ENCODE assay signal across 15 cellular contexts in the genomic region with DNA sequence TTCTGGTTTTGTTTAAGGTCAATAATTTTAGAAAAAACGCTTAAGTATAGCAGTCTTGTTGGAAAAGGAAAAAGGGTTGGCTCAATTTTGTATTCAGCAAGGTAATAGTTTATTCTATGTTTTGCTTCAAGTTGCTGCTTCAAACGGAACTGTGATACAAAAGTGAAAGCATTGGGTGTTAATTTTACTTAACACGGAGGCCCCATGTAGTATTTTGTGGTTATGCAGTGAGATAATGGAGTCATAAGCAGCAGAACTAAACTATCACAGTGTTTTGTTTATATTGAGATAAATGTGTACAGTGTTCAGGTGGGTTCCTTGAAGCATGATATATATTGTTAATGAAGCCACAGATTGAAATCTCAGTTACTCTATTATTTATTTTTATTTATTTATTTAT.
DNase-seq lines count a peak whose midpoint lies in the region; ATAC-seq and TF ChIP-seq lines count a peak whose summit lies in the region.
"Had no signal": no experiment of that assay in that cellular context is flagged by ENCODE, and none has a peak within 500 bp of the region (broad histone marks: within the 10 kb centered on the region; RNA-seq: fewer than 3 reads in every experiment).

No MANE protein-coding gene starts in this region.

- H3K9me3 Mint-ChIP-seq in activated T-helper 17 cell treated with anti-CD3 and anti-CD28 coated beads, Interleukin-2, amount 50 U/mL, for 72 hours = no peaks in the 10 kb centered on the region
- peaks cover 4% of the 10 kb centered on the region for H3K9me3 Mint-ChIP-seq in activated CD4-positive, alpha-beta T cell treated with anti-CD3 and anti-CD28 coated beads, Interleukin-2, amount 10 ng/mL, durations not matched to agents 24 days and 14 days
- H3K9me3 Mint-ChIP-seq in nephron progenitor cell = no peaks in the 10 kb centered on the region
- H3K9me3 Mint-ChIP-seq: activated CD4-positive, alpha-beta memory T cell treated with anti-CD3 and anti-CD28 coated beads, Interleukin-2, amount 10 ng/mL, durations not matched to agents 7 days and 5 days; CD4-positive, alpha-beta memory T cell had no signal

- no peaks in the 10 kb centered on the region for H3K9me3 ChIP-seq in lower lobe of right lung
- H3K9me3 ChIP-seq: gastroesophageal sphincter, left lung, pancreas had no signal

- no peak overlapping the region for H3K27ac ChIP-seq in lower lobe of right lung
- H3K27ac ChIP-seq: gastroesophageal sphincter, left lung, pancreas had no signal

- H3K27me3 Mint-ChIP-seq in activated T-helper 17 cell treated with anti-CD3 and anti-CD28 coated beads, Interleukin-2, amount 50 U/mL, for 72 hours = no peaks in the 10 kb centered on the region
- no peaks in the 10 kb centered on the region for H3K27me3 Mint-ChIP-seq in activated CD4-positive, alpha-beta T cell treated with anti-CD3 and anti-CD28 coated beads, Interleukin-2, amount 10 ng/mL, durations not matched to agents 24 days and 14 days
- peaks cover 4% of the 10 kb centered on the region for H3K27me3 Mint-ChIP-seq in nephron progenitor cell (ENCODE audit: low read depth, poor library complexity)
- H3K27me3 Mint-ChIP-seq: activated CD4-positive, alpha-beta memory T cell treated with anti-CD3 and anti-CD28 coated beads, Interleukin-2, amount 10 ng/mL, durations not matched to agents 7 days and 5 days; CD4-positive, alpha-beta memory T cell had no signal

- no peaks in the 10 kb centered on the region for H3K27me3 ChIP-seq in lower lobe of right lung (ENCODE audit: low read depth)
- H3K27me3 ChIP-seq: gastroesophageal sphincter, left lung, pancreas had no signal

- H3K4me3 Mint-ChIP-seq in activated T-helper 17 cell treated with anti-CD3 and anti-CD28 coated beads, Interleukin-2, amount 50 U/mL, for 72 hours = no peak overlapping the region
- no peak overlapping the region for H3K4me3 Mint-ChIP-seq in activated CD4-positive, alpha-beta T cell treated with anti-CD3 and anti-CD28 coated beads, Interleukin-2, amount 10 ng/mL, durations not matched to agents 24 days and 14 days
- no peak overlapping the region for H3K4me3 Mint-ChIP-seq in nephron progenitor cell
- H3K4me3 Mint-ChIP-seq: activated CD4-positive, alpha-beta memory T cell treated with anti-CD3 and anti-CD28 coated beads, Interleukin-2, amount 10 ng/mL, durations not matched to agents 7 days and 5 days had no signal

- DNase-seq in lower lobe of right lung (no peak), nephron progenitor cell (no peak), SIG-M5 (lab: John Stamatoyannopoulos, UW) (no peak)
- no peak for DNase-seq in activated CD4-positive, alpha-beta T cell treated with anti-CD3 and anti-CD28 coated beads, Interleukin-2, amount 10 ng/mL, durations not matched to agents 24 days and 14 days
- DNase-seq: activated CD4-positive, alpha-beta memory T cell treated with anti-CD3 and anti-CD28 coated beads, Interleukin-2, amount 10 ng/mL, durations not matched to agents 7 days and 5 days; CD4-positive, alpha-beta memory T cell; left lung; NK-92 treated with Interleukin-12 subunit alpha and Interleukin-12 subunit beta, amount 100 ng/mL, for 24 hours; pancreas; stimulated activated CD4-positive, alpha-beta T cell treated with anti-CD3 and anti-CD28 coated beads, Interleukin-1b, Interleukin-23, amount 100 ng/mL, for 48 hours had no signal

- peaks cover 22% of the 10 kb centered on the region for H3K36me3 Mint-ChIP-seq in activated T-helper 17 cell treated with anti-CD3 and anti-CD28 coated beads, Interleukin-2, amount 50 U/mL, for 72 hours (ENCODE audit: low read depth)
- H3K36me3 Mint-ChIP-seq in activated CD4-positive, alpha-beta T cell treated with anti-CD3 and anti-CD28 coated beads, Interleukin-2, amount 10 ng/mL, durations not matched to agents 24 days and 14 days (ENCODE audit: low read depth) = peaks cover 6% of the 10 kb centered on the region
- H3K36me3 Mint-ChIP-seq in nephron progenitor cell (ENCODE audit: low read depth) = peaks cover 23% of the 10 kb centered on the region

- H3K4me1 Mint-ChIP-seq in activated T-helper 17 cell treated with anti-CD3 and anti-CD28 coated beads, Interleukin-2, amount 50 U/mL, for 72 hours = peaks cover 11% of the 10 kb centered on the region
- peaks cover 13% of the 10 kb centered on the region for H3K4me1 Mint-ChIP-seq in activated CD4-positive, alpha-beta T cell treated with anti-CD3 and anti-CD28 coated beads, Interleukin-2, amount 10 ng/mL, durations not matched to agents 24 days and 14 days
- peaks cover 80% of the 10 kb centered on the region for H3K4me1 Mint-ChIP-seq in nephron progenitor cell

- ATAC-seq in GM18520 (IDR thresholded peaks at IDR 0.05; ENCODE audit: unreplicated experiment) = peak; percentile 95
- peak; percentile 96 for ATAC-seq in GM21390 (IDR thresholded peaks at IDR 0.05; ENCODE audit: unreplicated experiment)
- ATAC-seq in HG03060 (IDR thresholded peaks at IDR 0.05; ENCODE audit: low read depth, unreplicated experiment) = peak; percentile 81
- ATAC-seq in activated T-helper 17 cell treated with anti-CD3 and anti-CD28 coated beads, Interleukin-2, amount 50 U/mL, for 72 hours (replicated peaks) = peak; percentile 47
- ATAC-seq in lower lobe of right lung = no peak
- ATAC-seq: gastroesophageal sphincter, left lung, pancreas had no signal

- intact Hi-C loops in lower lobe of right lung (cut with DNase I) = no loop called here
- intact Hi-C loops in activated CD4-positive, alpha-beta T cell treated with anti-CD3 and anti-CD28 coated beads, Interleukin-2, amount 10 ng/mL, durations not matched to agents 24 days and 14 days (cut with micrococcal nuclease) = no loop called here

- peaks cover 5% of the 10 kb centered on the region for H3K4me1 ChIP-seq in lower lobe of right lung
- H3K4me1 ChIP-seq: pancreas had no signal

- no peaks in the 10 kb centered on the region for H3K36me3 ChIP-seq in lower lobe of right lung
- H3K36me3 ChIP-seq: gastroesophageal sphincter, left lung, pancreas had no signal

- no peak for TF ChIP-seq CTCF in lower lobe of right lung (IDR thresholded peaks at IDR 0.05)
- TF ChIP-seq CTCF in nephron progenitor cell (IDR thresholded peaks at IDR 0.05) = no peak

- H3K27ac Mint-ChIP-seq in activated T-helper 17 cell treated with anti-CD3 and anti-CD28 coated beads, Interleukin-2, amount 50 U/mL, for 72 hours = no peak overlapping the region
- no peak overlapping the region for H3K27ac Mint-ChIP-seq in activated CD4-positive, alpha-beta T cell treated with anti-CD3 and anti-CD28 coated beads, Interleukin-2, amount 10 ng/mL, durations not matched to agents 24 days and 14 days
- H3K27ac Mint-ChIP-seq in nephron progenitor cell = no peak overlapping the region
- H3K27ac Mint-ChIP-seq: activated CD4-positive, alpha-beta memory T cell treated with anti-CD3 and anti-CD28 coated beads, Interleukin-2, amount 10 ng/mL, durations not matched to agents 7 days and 5 days had no signal

- H3K4me3 ChIP-seq in lower lobe of right lung = no peak overlapping the region
- H3K4me3 ChIP-seq: gastroesophageal sphincter, left lung, pancreas had no signal

Comparison
In these comparisons a context has a peak if more than half of its experiments do, and no peak if none do; other contexts are left out.
1. ATAC-seq: peak in GM18520 (single experiment), GM21390 (single experiment), HG03060 (single experiment) and activated T-helper 17 cell treated with anti-CD3 and anti-CD28 coated beads, Interleukin-2, amount 50 U/mL, for 72 hours (single experiment); none in lower lobe of right lung (0 of 2).